11 cellular contexts compared by ENCODE assay signal in genomic region chr16:77931058-77931457, GRCh38.
"Had no signal": no experiment of that assay in that cellular context is flagged by ENCODE, and none has a peak within 500 bp of the region (broad histone marks: within the 10 kb centered on the region; RNA-seq: fewer than 3 reads in every experiment).

No MANE protein-coding gene starts in this region.

- H3K4me2 ChIP-seq: GM23338 had no signal

- H2AFZ ChIP-seq: GM23248, GM23338 had no signal

- ATAC-seq: GM23338, HCT116 had no signal

- DNase-seq: GM23248, GOT3, H7, H9, HCEC 1CT, HFFc6 had no signal

- H3K36me3 ChIP-seq: HAP-1 had no signal

- H3K9ac ChIP-seq: GM23248 had no signal

- FAIRE-seq: H1, H54 had no signal

- H3K27ac ChIP-seq: GM23248 had no signal

- H3K4me3 ChIP-seq: GM23248, GM23338, HAP-1 had no signal

- H3K4me1 ChIP-seq: HAP-1 had no signal

- H3K9me3 ChIP-seq: HAP-1 had no signal
